In the genomic region with DNA sequence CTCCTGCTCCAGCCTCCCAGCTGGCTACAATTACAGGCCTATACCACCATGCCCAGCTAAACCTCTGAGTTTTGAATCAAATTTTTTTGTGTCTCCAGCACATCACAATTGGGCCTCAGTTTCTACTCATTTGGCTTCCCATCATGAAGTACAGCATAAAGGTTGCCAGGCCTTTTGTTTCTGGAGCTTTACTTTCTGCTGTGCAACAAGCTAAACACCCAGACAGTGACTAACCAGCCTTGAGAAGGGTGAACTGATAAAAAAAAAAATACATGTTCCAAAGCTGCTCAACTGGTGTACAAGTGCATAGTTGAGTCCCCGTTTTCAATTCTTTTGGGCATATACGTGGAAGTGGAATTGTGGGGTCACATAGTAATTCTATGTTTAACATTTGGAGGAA, we compare ENCODE assay signal across 33 cellular contexts.
"Had no signal": no experiment of that assay in that cellular context is flagged by ENCODE, and none has a peak within 500 bp of the region (broad histone marks: within the 10 kb centered on the region; RNA-seq: fewer than 3 reads in every experiment).

No MANE protein-coding gene starts in this region.

- H3K4me1 Mint-ChIP-seq: brain had no signal

- H3K27ac ChIP-seq: adrenal gland, Peyer's patch, SJSA1, VCaP had no signal

- H3K27me3 ChIP-seq: adrenal gland, MG63, Peyer's patch, SJSA1 had no signal

- H3K4me1 ChIP-seq: adrenal gland, Peyer's patch had no signal

- H3K4me3 ChIP-seq: adrenal gland, MG63, Peyer's patch, SJSA1 had no signal

- H3K4me3 Mint-ChIP-seq: activated CD4-positive, alpha-beta memory T cell treated with anti-CD3 and anti-CD28 coated beads, Interleukin-2, amount 10 ng/mL, durations not matched to agents 7 days and 5 days; activated naive CD4-positive, alpha-beta T cell treated with anti-CD3 and anti-CD28 coated beads for 36 hours; activated T-helper 1 cell treated with anti-CD3 and anti-CD28 coated beads, Interleukin-12 subunit alpha, Interleukin-12 subunit beta, Interleukin-2, Interleukin-4 antibody, amounts not matched to agents 30 ng/mL and 10 ng/mL and 1 ng/mL, durations not matched to agents 14 hours and 24 hours and 36 hours; brain; T-cell; T-helper 17 cell had no signal

- H3K4me2 ChIP-seq: SK-N-SH had no signal

- DNase-seq: activated CD4-positive, alpha-beta memory T cell treated with anti-CD3 and anti-CD28 coated beads, Interleukin-2, amount 10 ng/mL, durations not matched to agents 7 days and 5 days; activated CD4-positive, alpha-beta T cell treated with anti-CD3 and anti-CD28 coated beads for 1 hour; activated CD4-positive, alpha-beta T cell treated with anti-CD3 and anti-CD28 coated beads for 48 hours; activated CD4-positive, CD25-positive, alpha-beta regulatory T cell; activated gamma-delta T cell treated with Interleukin-2 at 50 U/mL for 16 hours; activated naive CD4-positive, alpha-beta T cell treated with anti-CD3 and anti-CD28 coated beads for 36 hours; activated T-cell treated with anti-CD3 and anti-CD28 coated beads, Interleukin-2, amount 50 U/mL, for 1 hour; adrenal gland; central memory CD4-positive, alpha-beta T cell; Kasumi-1; KG1; MG63; MV-4-11; NCI-H1092; NCI-H1436 treated with DMSO at 0.1 percent for 48 hours; NCI-H1694 treated with DMSO at 0.1 percent for 48 hours; NCI-H2029; NCI-H345; NCI-H524 treated with DMSO at 0.1 percent for 48 hours; NK-92 treated with Interleukin-12 subunit alpha and Interleukin-12 subunit beta, amount 100 ng/mL, for 24 hours; PC-3; Peyer's patch; RPMI8226; SHP77 treated with DMSO at 0.1 percent for 48 hours; SK-N-SH; T-cell; T-helper 17 cell; T-helper 9 cell had no signal

- H3K36me3 ChIP-seq: adrenal gland, MG63, Peyer's patch, SJSA1 had no signal

- ATAC-seq: activated naive CD4-positive, alpha-beta T cell treated with anti-CD3 and anti-CD28 coated beads, Interleukin-2, amount 50 U/mL, for 72 hours; PC-3; T-cell; T-helper 17 cell had no signal

- H3K27me3 Mint-ChIP-seq: activated CD4-positive, alpha-beta memory T cell treated with anti-CD3 and anti-CD28 coated beads, Interleukin-2, amount 10 ng/mL, durations not matched to agents 7 days and 5 days; brain; T-cell; T-helper 17 cell had no signal

- H3K27ac Mint-ChIP-seq: activated CD4-positive, alpha-beta memory T cell treated with anti-CD3 and anti-CD28 coated beads, Interleukin-2, amount 10 ng/mL, durations not matched to agents 7 days and 5 days; activated naive CD4-positive, alpha-beta T cell treated with anti-CD3 and anti-CD28 coated beads for 36 hours; activated T-helper 1 cell treated with anti-CD3 and anti-CD28 coated beads, Interleukin-12 subunit alpha, Interleukin-12 subunit beta, Interleukin-2, Interleukin-4 antibody, amounts not matched to agents 30 ng/mL and 10 ng/mL and 1 ng/mL, durations not matched to agents 14 hours and 24 hours and 36 hours; brain; T-helper 17 cell had no signal

- H3K9me3 Mint-ChIP-seq: activated naive CD4-positive, alpha-beta T cell treated with anti-CD3 and anti-CD28 coated beads for 36 hours; activated naive CD4-positive, alpha-beta T cell treated with anti-CD3 and anti-CD28 coated beads, Interleukin-2, amount 50 U/mL, for 72 hours; activated T-helper 1 cell treated with anti-CD3 and anti-CD28 coated beads, Interleukin-12 subunit alpha, Interleukin-12 subunit beta, Interleukin-2, Interleukin-4 antibody, amounts not matched to agents 30 ng/mL and 10 ng/mL and 1 ng/mL, durations not matched to agents 14 hours and 24 hours and 36 hours; brain; T-cell had no signal

- H3K9me3 ChIP-seq: adrenal gland, MG63, Peyer's patch, SJSA1, SK-N-SH had no signal

- H3K9ac ChIP-seq: SK-N-SH had no signal
